In the genomic region with DNA sequence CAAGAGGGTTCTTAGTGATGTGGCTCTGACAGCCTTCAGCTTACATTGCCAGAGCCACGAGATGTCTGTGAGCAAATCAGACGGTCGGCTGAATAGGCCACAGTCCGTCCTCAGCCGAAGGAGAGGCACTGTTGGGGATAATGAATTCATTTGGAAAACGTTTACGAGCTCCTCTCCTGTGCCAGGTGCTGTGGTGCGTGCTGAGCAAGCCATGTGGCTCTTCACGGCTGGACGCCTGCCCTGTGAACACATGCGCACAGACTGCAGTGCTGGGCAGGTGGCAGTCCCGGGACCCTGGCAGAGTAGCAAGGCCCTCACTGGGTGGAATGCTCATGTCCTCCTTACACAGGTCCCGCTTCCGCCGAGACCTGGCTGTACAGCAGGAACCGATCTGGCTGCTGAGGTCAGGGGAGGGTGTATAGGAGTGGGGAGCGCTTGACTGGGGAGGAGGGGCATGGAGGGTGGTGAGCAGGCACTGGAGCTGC, we compare ENCODE assay signal across 9 cellular contexts. TPM values are rescaled to one million over a fixed set of nuclear protein-coding genes. Genes with fewer than 3 reads are reported as not detected.
DNase-seq lines count a peak whose midpoint lies in the region; ATAC-seq and TF ChIP-seq lines count a peak whose summit lies in the region.
"Had no signal": no experiment of that assay in that cellular context is flagged by ENCODE, and none has a peak within 500 bp of the region (broad histone marks: within the 10 kb centered on the region; RNA-seq: fewer than 3 reads in every experiment).

No MANE protein-coding gene starts in this region.

- peaks cover 85% of the 10 kb centered on the region for H3K4me1 ChIP-seq in OCI-LY3 (ENCODE audit: low read length)
- peaks cover 6% of the 10 kb centered on the region for H3K4me1 ChIP-seq in cardiac muscle cell (ENCODE audit: low read depth)

- H3K4me3 Mint-ChIP-seq in T-helper 1 cell treated with Interleukin-12 subunit alpha and Interleukin-12 subunit beta and Interleukin-4 antibody, amounts not matched to agents 30 μg/mL and 1 μg/mL, for 36 hours: no peak overlapping the region
- peak overlapping the region; percentile 73 to 76 for H3K4me3 Mint-ChIP-seq in stimulated activated naive B cell treated with anti-CD40 and anti-IgM and Interleukin-4, amounts not matched to agents 10 μg/mL and 1 μg/mL and 100 μg/mL, for 72 hours

- peaks cover 17% of the 10 kb centered on the region for H3K36me3 Mint-ChIP-seq in T-helper 1 cell treated with Interleukin-12 subunit alpha and Interleukin-12 subunit beta and Interleukin-4 antibody, amounts not matched to agents 30 μg/mL and 1 μg/mL, for 36 hours (ENCODE audit: low read depth)
- peaks cover 28 to 63% of the 10 kb centered on the region in 2 donors for H3K36me3 Mint-ChIP-seq in stimulated activated naive B cell treated with anti-CD40 and anti-IgM and Interleukin-4, amounts not matched to agents 10 μg/mL and 1 μg/mL and 100 μg/mL, for 72 hours

- peaks cover 43% of the 10 kb centered on the region for H3K4me1 Mint-ChIP-seq in T-helper 1 cell treated with Interleukin-12 subunit alpha and Interleukin-12 subunit beta and Interleukin-4 antibody, amounts not matched to agents 30 μg/mL and 1 μg/mL, for 36 hours (ENCODE audit: low read depth)
- peaks cover 66 to 89% of the 10 kb centered on the region in 2 donors for H3K4me1 Mint-ChIP-seq in stimulated activated naive B cell treated with anti-CD40 and anti-IgM and Interleukin-4, amounts not matched to agents 10 μg/mL and 1 μg/mL and 100 μg/mL, for 72 hours

- ATAC-seq in stimulated activated naive B cell treated with anti-CD40 and anti-IgM and Interleukin-4, amounts not matched to agents 10 μg/mL and 1 μg/mL and 100 μg/mL, for 72 hours (replicated peaks): peak; percentile 25
- no peak for ATAC-seq in omental fat pad (ENCODE audit: low FRiP score)
- no peak for ATAC-seq in HG02571 (IDR thresholded peaks at IDR 0.05; ENCODE audit: unreplicated experiment)

- no peaks in the 10 kb centered on the region for H3K27me3 ChIP-seq in OCI-LY3 (ENCODE audit: low read depth, low read length)
- no peaks in the 10 kb centered on the region for H3K27me3 ChIP-seq in cardiac muscle cell

- peaks cover 85% of the 10 kb centered on the region for H3K79me2 ChIP-seq in OCI-LY3 (ENCODE audit: low read length)

- peaks cover 27% of the 10 kb centered on the region for H3K36me3 ChIP-seq in OCI-LY3 (replicated peaks; ENCODE audit: low read depth, low read length)
- H3K36me3 ChIP-seq in cardiac muscle cell: no peaks in the 10 kb centered on the region

- H3K9me3 ChIP-seq in OCI-LY3 (ENCODE audit: insufficient read depth, low read length): no peaks in the 10 kb centered on the region
- no peaks in the 10 kb centered on the region for H3K9me3 ChIP-seq in cardiac muscle cell (ENCODE audit: low read depth)

- DNase-seq in T-helper 1 cell (no peak), cardiac muscle cell (ENCODE audit: low read depth in 1 of 2, low spot score in 1 of 2) (no peak), omental fat pad (ENCODE audit: low spot score) (no peak)
- DNase-seq in stimulated activated naive B cell treated with anti-CD40 and anti-IgM and Interleukin-4, amounts not matched to agents 10 μg/mL and 1 μg/mL and 100 μg/mL, for 72 hours: peak; percentile 35
- no peak for DNase-seq in stimulated activated CD4-positive, alpha-beta T cell treated with anti-CD3 and anti-CD28 coated beads, Interleukin-2, amount 100 ng/mL, for 48 hours

- H3K9me3 Mint-ChIP-seq in T-helper 1 cell treated with Interleukin-12 subunit alpha and Interleukin-12 subunit beta and Interleukin-4 antibody, amounts not matched to agents 30 μg/mL and 1 μg/mL, for 36 hours: no peaks in the 10 kb centered on the region
- no peaks in the 10 kb centered on the region for H3K9me3 Mint-ChIP-seq in stimulated activated naive B cell treated with anti-CD40 and anti-IgM and Interleukin-4, amounts not matched to agents 10 μg/mL and 1 μg/mL and 100 μg/mL, for 72 hours

- H3K27ac Mint-ChIP-seq in T-helper 1 cell treated with Interleukin-12 subunit alpha and Interleukin-12 subunit beta and Interleukin-4 antibody, amounts not matched to agents 30 μg/mL and 1 μg/mL, for 36 hours: peak overlapping the region; percentile 55
- H3K27ac Mint-ChIP-seq in stimulated activated naive B cell treated with anti-CD40 and anti-IgM and Interleukin-4, amounts not matched to agents 10 μg/mL and 1 μg/mL and 100 μg/mL, for 72 hours: peak overlapping the region; percentile 97

- no peaks in the 10 kb centered on the region for H4K20me1 ChIP-seq in OCI-LY3 (ENCODE audit: insufficient read depth, low read length)

- peak overlapping the region; percentile 66 for H3K4me2 ChIP-seq in OCI-LY3 (ENCODE audit: low read length)

- H3K27ac ChIP-seq in OCI-LY3 (ENCODE audit: low read length) (peak overlapping the region; percentile 94), cardiac muscle cell (peak overlapping the region; percentile 80)
- H3K27ac ChIP-seq: epithelial cell of prostate had no signal

- TF ChIP-seq CTCF in OCI-LY3 (IDR thresholded peaks at IDR 0.05; ENCODE audit: low read depth, low read length) (no peak), cardiac muscle cell (IDR thresholded peaks at IDR 0.05; ENCODE audit: low read depth, low read length) (no peak), omental fat pad (IDR thresholded peaks at IDR 0.05) (no peak)

- H3K4me3 ChIP-seq in OCI-LY3 (ENCODE audit: low read length) (peak overlapping the region; percentile 65), cardiac muscle cell (no peak overlapping the region)

- peak overlapping the region; percentile 77 for H3K9ac ChIP-seq in OCI-LY3 (ENCODE audit: low read length)

- no peaks in the 10 kb centered on the region for H3K27me3 Mint-ChIP-seq in T-helper 1 cell treated with Interleukin-12 subunit alpha and Interleukin-12 subunit beta and Interleukin-4 antibody, amounts not matched to agents 30 μg/mL and 1 μg/mL, for 36 hours (ENCODE audit: low read depth)
- no peaks in the 10 kb centered on the region for H3K27me3 Mint-ChIP-seq in stimulated activated naive B cell treated with anti-CD40 and anti-IgM and Interleukin-4, amounts not matched to agents 10 μg/mL and 1 μg/mL and 100 μg/mL, for 72 hours

- no peak overlapping the region for H2AFZ ChIP-seq in OCI-LY3 (ENCODE audit: low read depth, low read length)

RNA-seq across cellular contexts. Expression of a gene that starts 6.8 kb away (rescaled TPM):
- total RNA-seq in cardiac muscle cell: 16.2 and 16.6 TPM in 2 replicates
- polyA plus RNA-seq in cardiac muscle cell: 15.2 and 18.5 TPM in 2 replicates
- 10 to 100 TPM; 21.3 to 31.2 (median 24.5) TPM for total RNA-seq in omental fat pad

RNA-seq across cellular contexts. Expression of a gene that starts 31.2 kb away (rescaled TPM):
- total RNA-seq in cardiac muscle cell (65.4 and 74.9 TPM in 2 replicates), omental fat pad (10 to 100 TPM; 32.7 to 47.8 (median 39.7) TPM)
- 37.2 and 53.7 TPM in 2 replicates for polyA plus RNA-seq in cardiac muscle cell

Comparison
In these comparisons a context has a peak if more than half of its experiments do, and no peak if none do; other contexts are left out.
1. ATAC-seq: peak in stimulated activated naive B cell treated with anti-CD40 and anti-IgM and Interleukin-4, amounts not matched to agents 10 μg/mL and 1 μg/mL and 100 μg/mL, for 72 hours (2 of 2); none in omental fat pad (single experiment) and HG02571 (single experiment).